23 cellular contexts compared by ENCODE assay signal in the genomic region with DNA sequence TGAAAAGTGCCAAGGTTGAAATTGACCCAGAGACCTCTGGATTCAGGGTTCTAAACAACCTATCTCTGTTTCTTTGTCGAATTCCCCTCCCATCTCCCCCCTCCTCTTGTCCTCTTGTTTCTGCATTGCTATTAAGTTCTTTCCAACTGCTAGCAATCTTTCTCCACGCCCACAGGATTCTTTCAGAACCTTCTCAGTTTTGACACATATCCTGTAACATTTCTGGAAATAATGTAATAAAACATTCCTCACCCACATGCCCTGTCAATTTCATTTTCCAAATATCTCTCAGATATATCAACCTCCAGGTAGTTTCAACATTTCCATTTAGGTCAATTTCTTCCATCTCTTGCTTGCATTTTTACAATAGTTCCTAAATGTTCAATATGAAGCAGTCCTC.
"Had no signal": no experiment of that assay in that cellular context is flagged by ENCODE, and none has a peak within 500 bp of the region (broad histone marks: within the 10 kb centered on the region; RNA-seq: fewer than 3 reads in every experiment).

No MANE protein-coding gene starts in this region.

- H3K36me3 ChIP-seq: esophagus squamous epithelium, gastrocnemius medialis, heart right ventricle, left lung, lower lobe of right lung had no signal

- FAIRE-seq: colon, endothelial cell of umbilical vein, islet of Langerhans, keratinocyte had no signal

- H3K4me3 ChIP-seq: coronary artery, dorsolateral prefrontal cortex, esophagus squamous epithelium, gastrocnemius medialis, heart right ventricle, left lung, lower lobe of right lung had no signal

- H3K27me3 ChIP-seq: dorsolateral prefrontal cortex, esophagus squamous epithelium, gastrocnemius medialis, heart right ventricle, left lung had no signal

- H3K27ac ChIP-seq: coronary artery, dorsolateral prefrontal cortex, epithelial cell of prostate, esophagus squamous epithelium, gastrocnemius medialis, heart right ventricle, left lung, lower lobe of right lung had no signal

- DNase-seq: dermis blood vessel endothelial cell; dorsolateral prefrontal cortex; effector CD4-positive, alpha-beta T cell; effector memory CD4-positive, alpha-beta T cell; erythroblast; esophagus squamous epithelium; foreskin fibroblast; foreskin melanocyte; gastrocnemius medialis; glutamatergic neuron; heart right ventricle; hippocampal formation; left cardiac atrium; left lung; left ventricle myocardium superior; lower lobe of right lung; mesenchymal stem cell had no signal

- H3K4me1 ChIP-seq: esophagus squamous epithelium, gastrocnemius medialis, heart right ventricle, left lung, lower lobe of right lung had no signal

- H3K9me3 ChIP-seq: esophagus squamous epithelium, gastrocnemius medialis, lower lobe of right lung had no signal
